2 cellular contexts compared by ENCODE assay signal in the genomic region with DNA sequence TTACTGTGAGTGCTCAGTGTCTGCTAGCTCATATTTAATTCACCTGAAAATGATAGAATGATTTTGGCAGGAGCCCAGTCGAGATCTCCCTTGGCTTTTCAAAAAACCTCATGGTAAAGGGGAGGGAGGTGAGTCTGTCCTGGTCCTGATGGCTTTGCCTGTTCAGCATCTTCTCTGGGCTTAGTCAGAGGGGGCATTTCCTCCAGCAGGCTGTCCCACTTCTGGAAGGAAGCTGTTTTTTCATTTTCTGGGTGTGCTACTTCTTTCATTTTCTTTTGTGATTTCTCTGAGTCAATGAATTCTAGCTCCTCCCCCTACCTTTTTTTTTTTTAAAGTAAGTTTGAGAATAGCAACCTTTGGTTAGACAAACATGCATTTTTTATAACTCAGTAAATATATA.
TF ChIP-seq lines count a peak whose summit lies in the region.

No MANE protein-coding gene starts in this region.

TF ChIP-seq in SK-N-SH treated with all-trans-retinoic acid at 6 μM for 48 hours, 23 proteins besides CTCF, POLR2A, EP300 and RAD21 (continued from another document):
- TF ChIP-seq, protein P1, sequence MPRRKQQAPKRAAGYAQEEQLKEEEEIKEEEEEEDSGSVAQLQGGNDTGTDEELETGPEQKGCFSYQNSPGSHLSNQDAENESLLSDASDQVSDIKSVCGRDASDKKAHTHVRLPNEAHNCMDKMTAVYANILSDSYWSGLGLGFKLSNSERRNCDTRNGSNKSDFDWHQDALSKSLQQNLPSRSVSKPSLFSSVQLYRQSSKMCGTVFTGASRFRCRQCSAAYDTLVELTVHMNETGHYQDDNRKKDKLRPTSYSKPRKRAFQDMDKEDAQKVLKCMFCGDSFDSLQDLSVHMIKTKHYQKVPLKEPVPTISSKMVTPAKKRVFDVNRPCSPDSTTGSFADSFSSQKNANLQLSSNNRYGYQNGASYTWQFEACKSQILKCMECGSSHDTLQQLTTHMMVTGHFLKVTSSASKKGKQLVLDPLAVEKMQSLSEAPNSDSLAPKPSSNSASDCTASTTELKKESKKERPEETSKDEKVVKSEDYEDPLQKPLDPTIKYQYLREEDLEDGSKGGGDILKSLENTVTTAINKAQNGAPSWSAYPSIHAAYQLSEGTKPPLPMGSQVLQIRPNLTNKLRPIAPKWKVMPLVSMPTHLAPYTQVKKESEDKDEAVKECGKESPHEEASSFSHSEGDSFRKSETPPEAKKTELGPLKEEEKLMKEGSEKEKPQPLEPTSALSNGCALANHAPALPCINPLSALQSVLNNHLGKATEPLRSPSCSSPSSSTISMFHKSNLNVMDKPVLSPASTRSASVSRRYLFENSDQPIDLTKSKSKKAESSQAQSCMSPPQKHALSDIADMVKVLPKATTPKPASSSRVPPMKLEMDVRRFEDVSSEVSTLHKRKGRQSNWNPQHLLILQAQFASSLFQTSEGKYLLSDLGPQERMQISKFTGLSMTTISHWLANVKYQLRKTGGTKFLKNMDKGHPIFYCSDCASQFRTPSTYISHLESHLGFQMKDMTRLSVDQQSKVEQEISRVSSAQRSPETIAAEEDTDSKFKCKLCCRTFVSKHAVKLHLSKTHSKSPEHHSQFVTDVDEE (CRISPR knock-in tag; IDR thresholded peaks at IDR 0.05) = no peak
- TF ChIP-seq ZFP30 (CRISPR knock-in tag; IDR thresholded peaks at IDR 0.05) (no peak), POU6F1 (CRISPR knock-in tag; IDR thresholded peaks at IDR 0.05; ENCODE audit: borderline replicate concordance, low read depth) (no peak), GLIS3 (CRISPR knock-in tag; IDR thresholded peaks at IDR 0.05) (no peak), RARB (CRISPR knock-in tag; IDR thresholded peaks at IDR 0.05) (no peak), TCF4 (CRISPR knock-in tag; IDR thresholded peaks at IDR 0.05; ENCODE audit: borderline replicate concordance) (no peak), ESRRG (CRISPR knock-in tag; IDR thresholded peaks at IDR 0.05) (no peak)

TF ChIP-seq in SK-N-SH, 30 proteins besides CTCF, POLR2A, EP300 and RAD21 (continued from another document):
- TF ChIP-seq, protein P2, sequence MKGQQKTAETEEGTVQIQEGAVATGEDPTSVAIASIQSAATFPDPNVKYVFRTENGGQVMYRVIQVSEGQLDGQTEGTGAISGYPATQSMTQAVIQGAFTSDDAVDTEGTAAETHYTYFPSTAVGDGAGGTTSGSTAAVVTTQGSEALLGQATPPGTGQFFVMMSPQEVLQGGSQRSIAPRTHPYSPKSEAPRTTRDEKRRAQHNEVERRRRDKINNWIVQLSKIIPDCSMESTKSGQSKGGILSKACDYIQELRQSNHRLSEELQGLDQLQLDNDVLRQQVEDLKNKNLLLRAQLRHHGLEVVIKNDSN (IDR thresholded peaks at IDR 0.05; ENCODE audit: borderline replicate concordance, low read depth) = no peak
- TF ChIP-seq EZH2phosphoT487 (IDR thresholded peaks at IDR 0.05; ENCODE audit: borderline replicate concordance, low read depth) (no peak), TEAD4 (IDR thresholded peaks at IDR 0.05; ENCODE audit: borderline replicate concordance, insufficient read depth) (no peak), GATA2 (CRISPR knock-in tag; IDR thresholded peaks at IDR 0.05) (no peak), ELF1 (IDR thresholded peaks at IDR 0.05) (no peak), JUND (IDR thresholded peaks at IDR 0.05) (no peak), RFX5 (IDR thresholded peaks at IDR 0.05; ENCODE audit: low read length) (no peak)
- TF ChIP-seq, protein P3, sequence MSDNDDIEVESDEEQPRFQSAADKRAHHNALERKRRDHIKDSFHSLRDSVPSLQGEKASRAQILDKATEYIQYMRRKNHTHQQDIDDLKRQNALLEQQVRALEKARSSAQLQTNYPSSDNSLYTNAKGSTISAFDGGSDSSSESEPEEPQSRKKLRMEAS (IDR thresholded peaks at IDR 0.05; ENCODE audit: low read depth) = no peak
TF ChIP-seq in SK-N-SH: peak in this region for 0.
